In the genomic region with DNA sequence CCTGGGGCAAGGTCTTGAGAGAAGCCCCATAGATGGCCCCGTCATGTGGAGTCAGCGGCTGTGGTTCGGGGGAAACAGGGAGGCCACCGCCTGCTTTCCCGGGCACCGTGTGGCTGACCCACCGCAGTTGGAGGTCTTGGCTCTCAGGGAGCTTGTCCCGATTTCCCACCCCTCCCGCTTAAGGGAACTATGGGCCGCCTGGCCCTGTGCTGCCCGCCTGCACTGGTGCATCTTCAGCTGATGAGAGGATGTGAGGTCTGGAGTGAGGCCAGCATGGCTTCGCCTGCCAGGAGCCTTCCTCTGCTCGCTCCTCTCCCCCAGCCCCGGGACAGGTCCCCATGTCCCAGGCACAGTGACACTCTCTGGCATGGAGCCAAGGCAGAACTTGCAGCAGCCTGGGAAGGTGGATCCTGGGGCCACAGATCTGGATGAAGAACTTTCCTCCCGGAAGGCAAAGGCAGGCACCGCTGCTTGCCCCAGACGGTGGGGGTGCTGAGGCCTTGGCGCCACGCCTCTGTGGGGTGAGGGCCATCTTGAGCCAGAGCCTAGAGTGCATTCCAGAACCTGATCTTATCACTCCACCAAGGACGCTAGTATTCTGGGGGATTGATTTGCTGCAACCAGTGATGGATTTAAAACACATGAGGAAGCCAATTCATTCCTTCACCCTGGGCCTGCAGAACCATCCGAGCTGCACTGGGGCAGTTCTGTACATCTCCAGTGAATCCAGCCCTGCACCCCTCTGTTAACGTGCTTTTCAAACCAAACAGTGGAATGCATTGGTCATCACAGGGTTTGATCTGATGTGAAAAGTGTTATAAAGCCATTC, we compare ENCODE assay signal across 14 cellular contexts.
DNase-seq lines count a peak whose midpoint lies in the region; FAIRE-seq and TF ChIP-seq lines count a peak whose summit lies in the region.
"Had no signal": no experiment of that assay in that cellular context is flagged by ENCODE, and none has a peak within 500 bp of the region (broad histone marks: within the 10 kb centered on the region; RNA-seq: fewer than 3 reads in every experiment).

No MANE protein-coding gene starts in this region.

- DNase-seq in AG10803 (ENCODE audit: low read depth) (peak; percentile 13), SJCRH30 (peak; percentile 33 to 50), frontal cortex (ENCODE audit: low spot score in 2 of 2) (peak; percentile 57 to 63), osteoblast (ENCODE audit: insufficient read length, low spot score, missing footprints) (peak; percentile 89), NCI-H748 treated with DMSO at 0.1 percent for 48 hours (lab: John Stamatoyannopoulos, UW) (no peak), SIG-M5 treated with dmso at 0.1 percent for 504 hours (lab: John Stamatoyannopoulos, UW; ENCODE audit: unreplicated experiment) (no peak), HK-2 (ENCODE audit: unreplicated experiment) (no peak)
- DNase-seq in activated effector memory CD4-positive, alpha-beta T cell treated with anti-CD3 and anti-CD28 coated beads, Interleukin-2, amount 50 U/mL, for 16 hours = no peak
- DNase-seq: H7; MV-4-11; natural killer cell; NK-92 treated with Interleukin-12 subunit alpha and Interleukin-12 subunit beta, amount 100 ng/mL, for 24 hours; stimulated activated CD4-positive, alpha-beta T cell treated with anti-CD3 and anti-CD28 coated beads, Interleukin-4, amount 100 ng/mL, for 24 hours had no signal

- H3K36me3 ChIP-seq in SJCRH30 = no peaks in the 10 kb centered on the region
- H3K36me3 ChIP-seq in osteoblast (ENCODE audit: insufficient read depth, low read length) = no peaks in the 10 kb centered on the region

- FAIRE-seq in frontal cortex (lab: Jason Lieb, UNC) = no peak
- FAIRE-seq: TTC549 had no signal

- H3K27ac ChIP-seq in SJCRH30 (no peak overlapping the region), osteoblast (ENCODE audit: low read depth, low read length) (no peak overlapping the region)

- H3K4me3 ChIP-seq in AG10803 (ENCODE audit: low read length) = no peak overlapping the region
- H3K4me3 ChIP-seq in SJCRH30 = no peak overlapping the region
- H3K4me3 ChIP-seq in osteoblast (ENCODE audit: insufficient read depth, low read length) = no peak overlapping the region

- no peaks in the 10 kb centered on the region for H3K79me2 ChIP-seq in osteoblast (ENCODE audit: insufficient read depth, low read length)

- TF ChIP-seq CTCF in AG10803 (conservative IDR thresholded peaks at IDR 0.05; ENCODE audit: low read length) = no peak
- TF ChIP-seq CTCF in osteoblast (IDR thresholded peaks at IDR 0.05; ENCODE audit: extremely low read depth, low read depth, low read length) = no peak

- no peaks in the 10 kb centered on the region for H4K20me1 ChIP-seq in osteoblast (ENCODE audit: insufficient read depth, low read length)

- no peaks in the 10 kb centered on the region for H3K4me1 ChIP-seq in SJCRH30
- peaks cover 14% of the 10 kb centered on the region for H3K4me1 ChIP-seq in osteoblast (ENCODE audit: insufficient read depth, low read length)

- H3K4me2 ChIP-seq in osteoblast (ENCODE audit: insufficient read depth, low read length) = peak overlapping the region; percentile 7

- H3K27me3 ChIP-seq in SJCRH30 (peaks cover 21% of the 10 kb centered on the region), osteoblast (ENCODE audit: insufficient read depth, low read length) (peaks cover 19% of the 10 kb centered on the region)

- no peaks in the 10 kb centered on the region for H3K9me3 ChIP-seq in SJCRH30 (replicated peaks)
- H3K9me3 ChIP-seq in osteoblast (ENCODE audit: low read depth, low read length) = no peaks in the 10 kb centered on the region

- H2AFZ ChIP-seq in osteoblast (ENCODE audit: low read length) = peak overlapping the region; percentile 56

Comparison
In these comparisons a context has a peak if more than half of its experiments do, and no peak if none do; other contexts are left out.
1. DNase-seq: peak in AG10803 (single experiment), SJCRH30 (2 of 2), frontal cortex (2 of 2) and osteoblast (single experiment); none in activated effector memory CD4-positive, alpha-beta T cell treated with anti-CD3 and anti-CD28 coated beads, Interleukin-2, amount 50 U/mL, for 16 hours (single experiment), NCI-H748 treated with DMSO at 0.1 percent for 48 hours (single experiment), SIG-M5 treated with dmso at 0.1 percent for 504 hours (single experiment) and HK-2 (single experiment).